1 cellular context compared by ENCODE assay signal in the genomic region with DNA sequence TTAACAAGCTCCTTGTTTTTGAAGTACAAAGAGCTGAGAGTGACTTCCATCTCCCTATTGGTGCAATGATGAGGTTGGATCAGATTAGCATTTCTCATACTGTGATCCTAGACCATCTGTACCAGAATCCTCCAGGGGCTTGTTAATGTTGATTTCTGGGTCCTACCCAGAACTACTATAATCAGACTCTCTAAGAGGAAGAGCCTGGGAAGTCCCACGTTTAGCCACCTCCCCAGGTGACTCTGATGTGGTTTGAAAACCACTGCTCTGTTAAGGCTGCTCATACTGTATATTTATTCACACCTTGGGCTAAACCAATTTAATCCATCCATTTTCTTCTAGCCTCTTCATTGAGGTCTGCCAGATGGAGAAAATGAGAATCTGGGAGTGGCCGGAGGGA.
TF ChIP-seq lines count a peak whose summit lies in the region.

No MANE protein-coding gene starts in this region.

TF ChIP-seq in GM12878, 131 proteins besides CTCF, POLR2A, EP300 and RAD21 (continued from another document):
- TF ChIP-seq, protein P1, sequence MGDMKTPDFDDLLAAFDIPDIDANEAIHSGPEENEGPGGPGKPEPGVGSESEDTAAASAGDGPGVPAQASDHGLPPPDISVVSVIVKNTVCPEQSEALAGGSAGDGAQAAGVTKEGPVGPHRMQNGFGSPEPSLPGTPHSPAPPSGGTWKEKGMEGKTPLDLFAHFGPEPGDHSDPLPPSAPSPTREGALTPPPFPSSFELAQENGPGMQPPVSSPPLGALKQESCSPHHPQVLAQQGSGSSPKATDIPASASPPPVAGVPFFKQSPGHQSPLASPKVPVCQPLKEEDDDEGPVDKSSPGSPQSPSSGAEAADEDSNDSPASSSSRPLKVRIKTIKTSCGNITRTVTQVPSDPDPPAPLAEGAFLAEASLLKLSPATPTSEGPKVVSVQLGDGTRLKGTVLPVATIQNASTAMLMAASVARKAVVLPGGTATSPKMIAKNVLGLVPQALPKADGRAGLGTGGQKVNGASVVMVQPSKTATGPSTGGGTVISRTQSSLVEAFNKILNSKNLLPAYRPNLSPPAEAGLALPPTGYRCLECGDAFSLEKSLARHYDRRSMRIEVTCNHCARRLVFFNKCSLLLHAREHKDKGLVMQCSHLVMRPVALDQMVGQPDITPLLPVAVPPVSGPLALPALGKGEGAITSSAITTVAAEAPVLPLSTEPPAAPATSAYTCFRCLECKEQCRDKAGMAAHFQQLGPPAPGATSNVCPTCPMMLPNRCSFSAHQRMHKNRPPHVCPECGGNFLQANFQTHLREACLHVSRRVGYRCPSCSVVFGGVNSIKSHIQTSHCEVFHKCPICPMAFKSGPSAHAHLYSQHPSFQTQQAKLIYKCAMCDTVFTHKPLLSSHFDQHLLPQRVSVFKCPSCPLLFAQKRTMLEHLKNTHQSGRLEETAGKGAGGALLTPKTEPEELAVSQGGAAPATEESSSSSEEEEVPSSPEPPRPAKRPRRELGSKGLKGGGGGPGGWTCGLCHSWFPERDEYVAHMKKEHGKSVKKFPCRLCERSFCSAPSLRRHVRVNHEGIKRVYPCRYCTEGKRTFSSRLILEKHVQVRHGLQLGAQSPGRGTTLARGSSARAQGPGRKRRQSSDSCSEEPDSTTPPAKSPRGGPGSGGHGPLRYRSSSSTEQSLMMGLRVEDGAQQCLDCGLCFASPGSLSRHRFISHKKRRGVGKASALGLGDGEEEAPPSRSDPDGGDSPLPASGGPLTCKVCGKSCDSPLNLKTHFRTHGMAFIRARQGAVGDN (IDR thresholded peaks at IDR 0.05) = peak; percentile 41; the same call in 1 of the 2 replicates
- TF ChIP-seq BMI1 (IDR thresholded peaks at IDR 0.05; ENCODE audit: borderline replicate concordance) = 0 out of 2 replicates have a peak, but pooled peaks have one; percentile 26
- TF ChIP-seq SPI1 (IDR thresholded peaks at IDR 0.05; ENCODE audit: borderline replicate concordance, insufficient read depth, low read depth, low read length) = peak; percentile 10; the same call in 1 of the 2 replicates
- TF ChIP-seq DPF2 (IDR thresholded peaks at IDR 0.05) = 0 out of 2 replicates have a peak, but pooled peaks have one; percentile 37
- TF ChIP-seq, protein P2, sequence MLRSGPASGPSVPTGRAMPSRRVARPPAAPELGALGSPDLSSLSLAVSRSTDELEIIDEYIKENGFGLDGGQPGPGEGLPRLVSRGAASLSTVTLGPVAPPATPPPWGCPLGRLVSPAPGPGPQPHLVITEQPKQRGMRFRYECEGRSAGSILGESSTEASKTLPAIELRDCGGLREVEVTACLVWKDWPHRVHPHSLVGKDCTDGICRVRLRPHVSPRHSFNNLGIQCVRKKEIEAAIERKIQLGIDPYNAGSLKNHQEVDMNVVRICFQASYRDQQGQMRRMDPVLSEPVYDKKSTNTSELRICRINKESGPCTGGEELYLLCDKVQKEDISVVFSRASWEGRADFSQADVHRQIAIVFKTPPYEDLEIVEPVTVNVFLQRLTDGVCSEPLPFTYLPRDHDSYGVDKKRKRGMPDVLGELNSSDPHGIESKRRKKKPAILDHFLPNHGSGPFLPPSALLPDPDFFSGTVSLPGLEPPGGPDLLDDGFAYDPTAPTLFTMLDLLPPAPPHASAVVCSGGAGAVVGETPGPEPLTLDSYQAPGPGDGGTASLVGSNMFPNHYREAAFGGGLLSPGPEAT (IDR thresholded peaks at IDR 0.05; ENCODE audit: low read depth) = peak; percentile 67
- TF ChIP-seq, protein P3, sequence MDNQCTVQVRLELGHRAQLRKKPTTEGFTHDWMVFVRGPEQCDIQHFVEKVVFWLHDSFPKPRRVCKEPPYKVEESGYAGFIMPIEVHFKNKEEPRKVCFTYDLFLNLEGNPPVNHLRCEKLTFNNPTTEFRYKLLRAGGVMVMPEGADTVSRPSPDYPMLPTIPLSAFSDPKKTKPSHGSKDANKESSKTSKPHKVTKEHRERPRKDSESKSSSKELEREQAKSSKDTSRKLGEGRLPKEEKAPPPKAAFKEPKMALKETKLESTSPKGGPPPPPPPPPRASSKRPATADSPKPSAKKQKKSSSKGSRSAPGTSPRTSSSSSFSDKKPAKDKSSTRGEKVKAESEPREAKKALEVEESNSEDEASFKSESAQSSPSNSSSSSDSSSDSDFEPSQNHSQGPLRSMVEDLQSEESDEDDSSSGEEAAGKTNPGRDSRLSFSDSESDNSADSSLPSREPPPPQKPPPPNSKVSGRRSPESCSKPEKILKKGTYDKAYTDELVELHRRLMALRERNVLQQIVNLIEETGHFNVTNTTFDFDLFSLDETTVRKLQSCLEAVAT (IDR thresholded peaks at IDR 0.05) = 0 out of 2 replicates have a peak, but pooled peaks have one; percentile 50
- TF ChIP-seq, protein P4, sequence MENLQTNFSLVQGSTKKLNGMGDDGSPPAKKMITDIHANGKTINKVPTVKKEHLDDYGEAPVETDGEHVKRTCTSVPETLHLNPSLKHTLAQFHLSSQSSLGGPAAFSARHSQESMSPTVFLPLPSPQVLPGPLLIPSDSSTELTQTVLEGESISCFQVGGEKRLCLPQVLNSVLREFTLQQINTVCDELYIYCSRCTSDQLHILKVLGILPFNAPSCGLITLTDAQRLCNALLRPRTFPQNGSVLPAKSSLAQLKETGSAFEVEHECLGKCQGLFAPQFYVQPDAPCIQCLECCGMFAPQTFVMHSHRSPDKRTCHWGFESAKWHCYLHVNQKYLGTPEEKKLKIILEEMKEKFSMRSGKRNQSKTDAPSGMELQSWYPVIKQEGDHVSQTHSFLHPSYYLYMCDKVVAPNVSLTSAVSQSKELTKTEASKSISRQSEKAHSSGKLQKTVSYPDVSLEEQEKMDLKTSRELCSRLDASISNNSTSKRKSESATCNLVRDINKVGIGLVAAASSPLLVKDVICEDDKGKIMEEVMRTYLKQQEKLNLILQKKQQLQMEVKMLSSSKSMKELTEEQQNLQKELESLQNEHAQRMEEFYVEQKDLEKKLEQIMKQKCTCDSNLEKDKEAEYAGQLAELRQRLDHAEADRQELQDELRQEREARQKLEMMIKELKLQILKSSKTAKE (IDR thresholded peaks at IDR 0.05; ENCODE audit: low read depth, poor library complexity, severe bottlenecking) = no peak
- peak; percentile 84 for TF ChIP-seq MTA2 (IDR thresholded peaks at IDR 0.05; ENCODE audit: low read depth)
- TF ChIP-seq TCF7 (IDR thresholded peaks at IDR 0.05; ENCODE audit: borderline replicate concordance) = peak; percentile 41; the same call in 1 of the 2 replicates
- peak; percentile 63 for TF ChIP-seq RUNX3 (IDR thresholded peaks at IDR 0.05; ENCODE audit: low read length)
- 0 out of 2 replicates have a peak, but pooled peaks have one; percentile 17 for TF ChIP-seq RAD51 (IDR thresholded peaks at IDR 0.05)
